ENCODE assay signal across 25 cellular contexts in genomic region chr16:68751160-68751559, GRCh38. TPM values are rescaled to one million over a fixed set of nuclear protein-coding genes. Genes with fewer than 3 reads are reported as not detected.
DNase-seq lines count a peak whose midpoint lies in the region; ATAC-seq, FAIRE-seq and TF ChIP-seq lines count a peak whose summit lies in the region.
"Had no signal": no experiment of that assay in that cellular context is flagged by ENCODE, and none has a peak within 500 bp of the region (broad histone marks: within the 10 kb centered on the region; RNA-seq: fewer than 3 reads in every experiment).

No MANE protein-coding gene starts in this region.

- POLR2A ChIA-PET in HepG2 (lab: Yijun Ruan, JAX) (interaction anchor here (0.7 to 4.5 kb wide), 2 partner anchors 10 to 23 kb away, joined by 5 to 31 read pairs; no protein-coding TSS in a partner anchor), WTC11 (lab: Charles Lee) (no interaction called here)

- no peak for FAIRE-seq in HepG2 (lab: Jason Lieb, UNC)
- FAIRE-seq: A549, G401.6, RCC 7860 had no signal

- TF ChIP-seq CTCF in HepG2 (CRISPR knock-in tag; IDR thresholded peaks at IDR 0.05), result no peak
- no peak for TF ChIP-seq CTCF in right lobe of liver (IDR thresholded peaks at IDR 0.05)
- TF ChIP-seq CTCF in WTC11 (IDR thresholded peaks at IDR 0.05), result no peak
- TF ChIP-seq CTCF in hepatocyte (IDR thresholded peaks at IDR 0.05; ENCODE audit: poor library complexity), result no peak
- TF ChIP-seq CTCF in type B pancreatic cell (conservative IDR thresholded peaks at IDR 0.05), result no peak

- no peaks in the 10 kb centered on the region for H3K27me3 Mint-ChIP-seq in WTC11 (ENCODE audit: low read depth)
- H3K27me3 Mint-ChIP-seq in type B pancreatic cell, result no peaks in the 10 kb centered on the region

- no peak overlapping the region for H3K4me3 ChIP-seq in HepG2 (replicated peaks in 1 of 3; ENCODE audit: insufficient read depth in 1 of 3, low read depth in 2 of 3, low read length in 3 of 3)
- H3K4me3 ChIP-seq in right lobe of liver, result no peak overlapping the region
- H3K4me3 ChIP-seq in hepatocyte, result no peak overlapping the region
- H3K4me3 ChIP-seq: A549, GM23338, HAP-1, SJCRH30 had no signal

- peaks cover 21% of the 10 kb centered on the region for H3K36me3 Mint-ChIP-seq in WTC11
- H3K36me3 Mint-ChIP-seq in type B pancreatic cell, result peaks cover 14% of the 10 kb centered on the region
- H3K36me3 Mint-ChIP-seq: CD4-positive, alpha-beta memory T cell had no signal

- H3K9ac ChIP-seq in HepG2 (ENCODE audit: insufficient read depth, low read depth, low read length), result no peak overlapping the region

- H4K20me1 ChIP-seq in HepG2 (ENCODE audit: insufficient read depth, low read length) (no peaks in the 10 kb centered on the region), hepatocyte (ENCODE audit: insufficient read depth, poor library complexity, severe bottlenecking) (peaks cover 28% of the 10 kb centered on the region)

- no peak for TF ChIP-seq EP300 in HepG2 (IDR thresholded peaks at IDR 0.05; ENCODE audit: low read depth in 2 of 2, low read length in 2 of 2)
- no peak for TF ChIP-seq EP300 in HepG2 (CRISPR knock-in tag; IDR thresholded peaks at IDR 0.05; ENCODE audit: borderline replicate concordance)

- H3K9me3 Mint-ChIP-seq in WTC11 (no peaks in the 10 kb centered on the region), type B pancreatic cell (no peaks in the 10 kb centered on the region)
- H3K9me3 Mint-ChIP-seq: CD4-positive, alpha-beta memory T cell; GM23338 had no signal

- H3K36me3 ChIP-seq in HepG2 (replicated peaks in 1 of 2; ENCODE audit: control insufficient read depth in 1 of 2, insufficient read depth in 2 of 2, low read length in 2 of 2) (no peaks in the 10 kb centered on the region), right lobe of liver (no peaks in the 10 kb centered on the region), hepatocyte (replicated peaks; ENCODE audit: insufficient read depth, low read depth) (no peaks in the 10 kb centered on the region)
- H3K36me3 ChIP-seq: HAP-1, SJCRH30 had no signal

- H3K4me1 Mint-ChIP-seq in WTC11 (peaks cover 62% of the 10 kb centered on the region), type B pancreatic cell (ENCODE audit: unreplicated experiment) (peaks cover 14% of the 10 kb centered on the region)

- DNase-seq in HepG2 (ENCODE audit: low spot score) (no peak), right lobe of liver (no peak), WTC11 (ENCODE audit: low spot score) (no peak), hepatocyte (ENCODE audit: low spot score) (no peak), type B pancreatic cell (ENCODE audit: extremely low spot score, unreplicated experiment) (no peak), retina (no peak), NCI-H524 treated with DMSO at 0.1 percent for 48 hours (lab: John Stamatoyannopoulos, UW) (no peak)
- DNase-seq: C1 segment of cervical spinal cord; CD4-positive, alpha-beta memory T cell; COR-L47; Kasumi-1; NCI-H1092 treated with DMSO at 0.1 percent for 48 hours; NCI-H1436; NCI-H1930; NCI-H2107; NCI-H524; NCI-H774; SJCRH30 had no signal

- WGBS in HepG2 (ENCODE audit: low lambda C conversion rate), result 88% methylated on average over 4 of the region's 4 CpGs
- 71% methylated on average over 4 of the region's 4 CpGs for WGBS in right lobe of liver (ENCODE audit: insufficient coverage, low coverage, low lambda C conversion rate, missing lambda C conversion rate)
- WGBS in hepatocyte (ENCODE audit: low lambda C conversion rate, missing lambda C conversion rate), result 89% methylated on average over 4 of the region's 4 CpGs

- H3K4me3 Mint-ChIP-seq in WTC11 (no peak overlapping the region), type B pancreatic cell (no peak overlapping the region)
- H3K4me3 Mint-ChIP-seq: GM23338 had no signal

- intact Hi-C loops in HepG2 (cut with micrococcal nuclease; ENCODE audit: unreplicated experiment), result no loop called here
- intact Hi-C loops in right lobe of liver (cut with DNase I), result no loop called here

- no peak for TF ChIP-seq POLR2A in HepG2 (IDR thresholded peaks at IDR 0.05; ENCODE audit: insufficient read depth in 1 of 2, low read depth in 2 of 2, low read length in 2 of 2)
- no peak for TF ChIP-seq POLR2A in right lobe of liver (IDR thresholded peaks at IDR 0.05)

- CTCF ChIA-PET in HepG2 (lab: Yijun Ruan, JAX; ENCODE audit: low intra/inter-chr PET ratio, low total read pairs), result no interaction called here
- CTCF ChIA-PET in WTC11 (lab: Charles Lee), result interaction anchor here (0.7 kb wide), 2 partner anchors 50 to 221 kb away, joined by 3 to 4 read pairs; no protein-coding TSS in a partner anchor

- ATAC-seq in HepG2 (no peak), right lobe of liver (no peak), WTC11 (no peak), HG03378 (IDR thresholded peaks at IDR 0.05; ENCODE audit: unreplicated experiment) (no peak)
- ATAC-seq: A549, GM23338, SK-N-SH treated with all-trans-retinoic acid at 6 μM for 48 hours had no signal

- no peak for TF ChIP-seq RAD21 in HepG2 (CRISPR knock-in tag; IDR thresholded peaks at IDR 0.05)

- BruUV-seq in HepG2 (replicated peaks; lab: Mats Ljungman, UMichigan), result no TSS peak

- H3K9me3 ChIP-seq in HepG2 (ENCODE audit: low read length) (no peaks in the 10 kb centered on the region), right lobe of liver (no peaks in the 10 kb centered on the region), hepatocyte (ENCODE audit: low read depth) (no peaks in the 10 kb centered on the region)
- H3K9me3 ChIP-seq: A549, HAP-1, SJCRH30 had no signal

- H3K27ac ChIP-seq in HepG2 (ENCODE audit: extremely low read length, insufficient read depth, low read length) (no peak overlapping the region), right lobe of liver (no peak overlapping the region), hepatocyte (peak overlapping the region; percentile 48)
- H3K27ac ChIP-seq: SJCRH30 had no signal

- no peak overlapping the region for H3K4me2 ChIP-seq in HepG2 (ENCODE audit: low read depth, low read length)
- no peak overlapping the region for H3K4me2 ChIP-seq in hepatocyte
- H3K4me2 ChIP-seq: A549, GM23338 had no signal

- H3K79me2 ChIP-seq in HepG2 (ENCODE audit: insufficient read depth, low read length) (no peaks in the 10 kb centered on the region), hepatocyte (peaks cover 87% of the 10 kb centered on the region)

- in situ Hi-C loops in HepG2 (cut with HindIII; ENCODE audit: extremely low pct_ligation_motif_present, low pct_unique_long_range_greater_than_20kb), result no loop called here

- H2AFZ ChIP-seq in HepG2 (ENCODE audit: low read length), result no peak overlapping the region
- H2AFZ ChIP-seq in hepatocyte, result no peak overlapping the region
- H2AFZ ChIP-seq: GM23338 had no signal

- no peaks in the 10 kb centered on the region for H3K9me2 ChIP-seq in hepatocyte (replicated peaks; ENCODE audit: insufficient read depth)

- H3K27me3 ChIP-seq in HepG2 (ENCODE audit: control insufficient read depth in 1 of 2, insufficient read depth in 2 of 2, low read length in 2 of 2) (no peaks in the 10 kb centered on the region), right lobe of liver (no peaks in the 10 kb centered on the region), hepatocyte (no peaks in the 10 kb centered on the region)
- H3K27me3 ChIP-seq: SJCRH30 had no signal

- H3K27ac Mint-ChIP-seq in WTC11, result peak overlapping the region; percentile 53; the same call in 1 of the 2 replicates
- peak overlapping the region; percentile 57 for H3K27ac Mint-ChIP-seq in type B pancreatic cell
- H3K27ac Mint-ChIP-seq: GM23338 had no signal

- H3K4me1 ChIP-seq in HepG2 (ENCODE audit: insufficient read depth, low read length) (peaks cover 59% of the 10 kb centered on the region), right lobe of liver (peaks cover 0 to 18% (median 5%) of the 10 kb centered on the region in 4 donors), hepatocyte (ENCODE audit: insufficient read depth) (peaks cover 59% of the 10 kb centered on the region)
- H3K4me1 ChIP-seq: HAP-1, SJCRH30 had no signal

TF ChIP-seq in HepG2, 621 proteins besides CTCF, POLR2A, EP300 and RAD21 (continues in another document):
- TF ChIP-seq HMG20A (CRISPR knock-in tag; IDR thresholded peaks at IDR 0.05; ENCODE audit: borderline replicate concordance) (no peak), ATF7-NPFF (CRISPR knock-in tag; IDR thresholded peaks at IDR 0.05; ENCODE audit: low read depth) (no peak), ZMYM3 (CRISPR knock-in tag; IDR thresholded peaks at IDR 0.05) (peak; percentile 37; the same call in 1 of the 2 replicates)

RNA-seq across cellular contexts. Expression of gene CDH1, which starts 14.1 kb away (rescaled TPM):
- total RNA-seq in HepG2 (2016; rRNA removed; fragmentation: Illumina TruSeq; extraction: Trizol) (0.70 and 0.95 TPM in 2 replicates), right lobe of liver (100 to 1,000 TPM in 1 of 6 experiments, 10 to 100 TPM in 5; 54.3 to 130 (median 76.5) TPM), WTC11 (2021) (265 to 281 TPM (median 278 TPM) in 3 replicates), hepatocyte (190 and 193 TPM in 2 replicates), type B pancreatic cell (ENCODE audit: low replicate concordance) (190 and 544 TPM in 2 replicates)
- 0.10 and 0.18 TPM in 2 replicates for total RNA-seq in HepG2 (2016; cell fraction: cytosol; rRNA removed; fragmentation: Illumina TruSeq; extraction: Trizol; ENCODE audit: low read depth)
- 0.51 and 1.0 TPM in 2 replicates for total RNA-seq in HepG2 (2016; cell fraction: insoluble cytoplasmic fraction; rRNA removed; fragmentation: Illumina TruSeq; extraction: Trizol)
- total RNA-seq in HepG2 (2016; cell fraction: membrane; rRNA removed; fragmentation: Illumina TruSeq; extraction: Trizol), result 0.17 and 0.31 TPM in 2 replicates
- 1.9 and 2.1 TPM in 2 replicates for total RNA-seq in HepG2 (2016; cell fraction: nucleus; rRNA removed; fragmentation: Illumina TruSeq; extraction: Trizol)
- polyA plus RNA-seq in HepG2 (2011; rRNA removed) (9.8 and 10.0 TPM in 2 replicates), hepatocyte (105 and 131 TPM in 2 replicates)
- polyA plus RNA-seq in HepG2 (2011; cell fraction: cytosol; rRNA removed), result 3.0 and 7.2 TPM in 2 replicates
- 4.1 and 7.8 TPM in 2 replicates for polyA plus RNA-seq in HepG2 (2011; cell fraction: nucleus; rRNA removed)
- polyA plus RNA-seq in HepG2 (2012), result 25.1 and 45.8 TPM in 2 replicates
- polyA plus RNA-seq in HepG2 (2016; cell fraction: cytosol; fragmentation: Illumina TruSeq; extraction: Trizol; ENCODE audit: low read depth), result 0.11 and 0.24 TPM in 2 replicates
- 0.56 and 1.3 TPM in 2 replicates for polyA plus RNA-seq in HepG2 (2016; cell fraction: insoluble cytoplasmic fraction; fragmentation: Illumina TruSeq; extraction: Trizol; ENCODE audit: low read depth)
- 0.18 and 0.21 TPM in 2 replicates for polyA plus RNA-seq in HepG2 (2016; cell fraction: membrane; fragmentation: Illumina TruSeq; extraction: Trizol; ENCODE audit: low read depth)
- polyA plus RNA-seq in HepG2 (2016; cell fraction: nucleus; fragmentation: Illumina TruSeq; extraction: Trizol; ENCODE audit: insufficient read depth, low read depth), result 2.6 and 4.5 TPM in 2 replicates
- polyA minus RNA-seq in HepG2 (2011; rRNA and poly(A)+ RNA removed; ENCODE audit: low replicate concordance), result 1.1 and 21.8 TPM in 2 replicates
- polyA minus RNA-seq in HepG2 (2011; cell fraction: cytosol; rRNA and poly(A)+ RNA removed), result 16.0 and 28.9 TPM in 2 replicates
- 5.7 and 10.7 TPM in 2 replicates for polyA minus RNA-seq in HepG2 (2011; cell fraction: nucleus; rRNA and poly(A)+ RNA removed)
- total RNA-seq: SJCRH30 had no signal

Comparison
In these comparisons a context has a peak if more than half of its experiments do, and no peak if none do; other contexts are left out.
1. RNA of gene CDH1, which starts 14.1 kb away (total RNA-seq): 265 to 281 TPM in WTC11, 190 to 193 TPM in hepatocyte, 190 to 544 TPM in type B pancreatic cell and 54.3 to 130 TPM in right lobe of liver; 0.10 to 2.1 TPM in HepG2; every median in the first group is over 10 times any median in the second.